ENCODE assay signal across 11 cellular contexts in genomic region chr21:26007911-26008579, GRCh38.
A peak's percentile ranks its signal among the peaks of the same experiment; 100 is the strongest.
DNase-seq lines count a peak whose midpoint lies in the region; ATAC-seq and TF ChIP-seq lines count a peak whose summit lies in the region.
"Had no signal": no experiment of that assay in that cellular context is flagged by ENCODE, and none has a peak within 500 bp of the region (broad histone marks: within the 10 kb centered on the region; RNA-seq: fewer than 3 reads in every experiment).

No MANE protein-coding gene starts in this region.

- no peaks in the 10 kb centered on the region for H3K9me3 ChIP-seq in SJCRH30 (replicated peaks)

- DNase-seq in NCI-H1417 treated with DMSO at 0.1 percent for 48 hours (lab: John Stamatoyannopoulos, UW) (peak; percentile 58), SJCRH30 (peak; percentile 77 to 94), Right ventricle myocardium superior (no peak), superior temporal gyrus (ENCODE audit: extremely low spot score) (peak; percentile 76), GM13976 (ENCODE audit: low spot score) (no peak), nucleus accumbens (lab: John Stamatoyannopoulos, UW) (no peak), NCI-H345 (lab: John Stamatoyannopoulos, UW) (no peak)
- DNase-seq: activated CD4-positive, alpha-beta T cell treated with anti-CD3 and anti-CD28 coated beads for 1 hour; activated naive CD8-positive, alpha-beta T cell treated with anti-CD3 and anti-CD28 coated beads, Interleukin-2, amount 50 U/mL, for 24 hours had no signal

- peaks cover 34% of the 10 kb centered on the region for H3K4me1 ChIP-seq in SJCRH30
- H3K4me1 ChIP-seq: parathyroid adenoma had no signal

- peak overlapping the region; percentile 14 for H3K4me3 ChIP-seq in SJCRH30

- in situ Hi-C loops in GM13976 (cut with MboI; ENCODE audit: low sequenced_read_pairs, unreplicated experiment), result no loop called here

- intact Hi-C loops in Right ventricle myocardium superior (cut with DNase I), result no loop called here

- no peak for TF ChIP-seq CTCF in GM13976 (IDR thresholded peaks at IDR 0.05; ENCODE audit: borderline replicate concordance, control extremely low read depth, extremely low read depth, insufficient read depth, missing control alignments)

- H3K27ac ChIP-seq in SJCRH30, result peak overlapping the region; percentile 94
- H3K27ac ChIP-seq: HL-60, parathyroid adenoma had no signal

- H3K27me3 ChIP-seq in SJCRH30, result no peaks in the 10 kb centered on the region

- peak; percentile 62 for ATAC-seq in Right ventricle myocardium superior (ENCODE audit: poor library complexity)
- ATAC-seq: activated naive CD8-positive, alpha-beta T cell treated with anti-CD3 and anti-CD28 coated beads, Interleukin-2, amount 50 U/mL, for 24 hours had no signal

- H3K36me3 ChIP-seq in SJCRH30, result peaks cover 21% of the 10 kb centered on the region

Comparison
In these comparisons a context has a peak if more than half of its experiments do, and no peak if none do; other contexts are left out.
1. DNase-seq: peak in NCI-H1417 treated with DMSO at 0.1 percent for 48 hours (single experiment), SJCRH30 (2 of 2) and superior temporal gyrus (single experiment); none in Right ventricle myocardium superior (single experiment), GM13976 (single experiment), nucleus accumbens (0 of 56) and NCI-H345 (single experiment).